ENCODE assay signal across 1 cellular context in the genomic region with DNA sequence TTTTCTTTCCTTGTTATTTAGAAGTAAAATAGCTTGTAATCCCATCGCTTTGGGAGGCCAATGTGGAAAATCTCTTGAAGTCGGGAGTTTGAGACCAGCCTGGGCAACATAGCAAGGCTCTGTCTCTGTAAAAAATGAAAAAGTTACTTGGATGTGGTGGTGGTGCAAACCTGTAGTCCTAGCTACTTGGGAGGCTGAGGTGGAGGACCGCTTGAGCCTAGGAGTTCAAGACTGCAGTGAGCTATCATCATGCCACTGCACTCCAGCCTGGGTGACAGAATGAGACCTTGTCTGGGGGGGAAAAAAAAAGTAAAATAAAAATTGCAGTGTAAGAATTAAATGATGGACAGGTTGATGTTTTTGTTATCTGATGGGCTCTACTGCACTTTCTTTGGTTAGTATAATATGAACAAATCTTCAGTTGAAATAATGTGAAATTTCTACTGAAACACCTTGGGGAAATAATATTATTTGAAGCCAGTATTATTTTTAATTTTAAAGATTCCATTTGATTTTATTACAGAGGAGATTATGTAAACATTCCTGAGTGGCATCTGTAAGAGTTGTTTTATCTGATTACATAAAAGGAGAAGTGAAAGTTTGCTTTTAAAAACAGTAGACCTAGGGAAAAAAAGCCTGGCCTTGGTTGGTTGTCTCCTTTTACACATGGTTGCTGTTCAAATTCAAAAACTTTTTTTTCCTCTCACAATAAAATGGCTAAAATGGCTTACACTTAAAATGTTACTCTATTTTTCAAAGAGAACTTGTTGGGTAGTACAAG.
TF ChIP-seq lines count a peak whose summit lies in the region.

No MANE protein-coding gene starts in this region.

TF ChIP-seq in K562, 482 proteins besides CTCF, POLR2A, EP300 and RAD21:
- TF ChIP-seq ZBTB17 (CRISPR knock-in tag; IDR thresholded peaks at IDR 0.05): no peak
- TF ChIP-seq HMG20B (CRISPR knock-in tag; IDR thresholded peaks at IDR 0.05): no peak
- TF ChIP-seq, protein P1, sequence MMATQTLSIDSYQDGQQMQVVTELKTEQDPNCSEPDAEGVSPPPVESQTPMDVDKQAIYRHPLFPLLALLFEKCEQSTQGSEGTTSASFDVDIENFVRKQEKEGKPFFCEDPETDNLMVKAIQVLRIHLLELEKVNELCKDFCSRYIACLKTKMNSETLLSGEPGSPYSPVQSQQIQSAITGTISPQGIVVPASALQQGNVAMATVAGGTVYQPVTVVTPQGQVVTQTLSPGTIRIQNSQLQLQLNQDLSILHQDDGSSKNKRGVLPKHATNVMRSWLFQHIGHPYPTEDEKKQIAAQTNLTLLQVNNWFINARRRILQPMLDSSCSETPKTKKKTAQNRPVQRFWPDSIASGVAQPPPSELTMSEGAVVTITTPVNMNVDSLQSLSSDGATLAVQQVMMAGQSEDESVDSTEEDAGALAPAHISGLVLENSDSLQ (IDR thresholded peaks at IDR 0.05): peak; percentile 88
- no peak for TF ChIP-seq NFIC (IDR thresholded peaks at IDR 0.05)
- TF ChIP-seq ZNF175 (CRISPR knock-in tag; IDR thresholded peaks at IDR 0.05; ENCODE audit: low read depth): no peak
- TF ChIP-seq, protein P2, sequence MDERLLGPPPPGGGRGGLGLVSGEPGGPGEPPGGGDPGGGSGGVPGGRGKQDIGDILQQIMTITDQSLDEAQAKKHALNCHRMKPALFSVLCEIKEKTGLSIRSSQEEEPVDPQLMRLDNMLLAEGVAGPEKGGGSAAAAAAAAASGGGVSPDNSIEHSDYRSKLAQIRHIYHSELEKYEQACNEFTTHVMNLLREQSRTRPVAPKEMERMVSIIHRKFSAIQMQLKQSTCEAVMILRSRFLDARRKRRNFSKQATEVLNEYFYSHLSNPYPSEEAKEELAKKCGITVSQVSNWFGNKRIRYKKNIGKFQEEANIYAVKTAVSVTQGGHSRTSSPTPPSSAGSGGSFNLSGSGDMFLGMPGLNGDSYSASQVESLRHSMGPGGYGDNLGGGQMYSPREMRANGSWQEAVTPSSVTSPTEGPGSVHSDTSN (CRISPR knock-in tag; IDR thresholded peaks at IDR 0.05; ENCODE audit: low read depth): no peak
- TF ChIP-seq, protein P2 (tag; conservative IDR thresholded peaks at IDR 0.05; ENCODE audit: low read depth): peak; percentile 52; the same call in 1 of the 2 replicates
- TF ChIP-seq, protein P3, sequence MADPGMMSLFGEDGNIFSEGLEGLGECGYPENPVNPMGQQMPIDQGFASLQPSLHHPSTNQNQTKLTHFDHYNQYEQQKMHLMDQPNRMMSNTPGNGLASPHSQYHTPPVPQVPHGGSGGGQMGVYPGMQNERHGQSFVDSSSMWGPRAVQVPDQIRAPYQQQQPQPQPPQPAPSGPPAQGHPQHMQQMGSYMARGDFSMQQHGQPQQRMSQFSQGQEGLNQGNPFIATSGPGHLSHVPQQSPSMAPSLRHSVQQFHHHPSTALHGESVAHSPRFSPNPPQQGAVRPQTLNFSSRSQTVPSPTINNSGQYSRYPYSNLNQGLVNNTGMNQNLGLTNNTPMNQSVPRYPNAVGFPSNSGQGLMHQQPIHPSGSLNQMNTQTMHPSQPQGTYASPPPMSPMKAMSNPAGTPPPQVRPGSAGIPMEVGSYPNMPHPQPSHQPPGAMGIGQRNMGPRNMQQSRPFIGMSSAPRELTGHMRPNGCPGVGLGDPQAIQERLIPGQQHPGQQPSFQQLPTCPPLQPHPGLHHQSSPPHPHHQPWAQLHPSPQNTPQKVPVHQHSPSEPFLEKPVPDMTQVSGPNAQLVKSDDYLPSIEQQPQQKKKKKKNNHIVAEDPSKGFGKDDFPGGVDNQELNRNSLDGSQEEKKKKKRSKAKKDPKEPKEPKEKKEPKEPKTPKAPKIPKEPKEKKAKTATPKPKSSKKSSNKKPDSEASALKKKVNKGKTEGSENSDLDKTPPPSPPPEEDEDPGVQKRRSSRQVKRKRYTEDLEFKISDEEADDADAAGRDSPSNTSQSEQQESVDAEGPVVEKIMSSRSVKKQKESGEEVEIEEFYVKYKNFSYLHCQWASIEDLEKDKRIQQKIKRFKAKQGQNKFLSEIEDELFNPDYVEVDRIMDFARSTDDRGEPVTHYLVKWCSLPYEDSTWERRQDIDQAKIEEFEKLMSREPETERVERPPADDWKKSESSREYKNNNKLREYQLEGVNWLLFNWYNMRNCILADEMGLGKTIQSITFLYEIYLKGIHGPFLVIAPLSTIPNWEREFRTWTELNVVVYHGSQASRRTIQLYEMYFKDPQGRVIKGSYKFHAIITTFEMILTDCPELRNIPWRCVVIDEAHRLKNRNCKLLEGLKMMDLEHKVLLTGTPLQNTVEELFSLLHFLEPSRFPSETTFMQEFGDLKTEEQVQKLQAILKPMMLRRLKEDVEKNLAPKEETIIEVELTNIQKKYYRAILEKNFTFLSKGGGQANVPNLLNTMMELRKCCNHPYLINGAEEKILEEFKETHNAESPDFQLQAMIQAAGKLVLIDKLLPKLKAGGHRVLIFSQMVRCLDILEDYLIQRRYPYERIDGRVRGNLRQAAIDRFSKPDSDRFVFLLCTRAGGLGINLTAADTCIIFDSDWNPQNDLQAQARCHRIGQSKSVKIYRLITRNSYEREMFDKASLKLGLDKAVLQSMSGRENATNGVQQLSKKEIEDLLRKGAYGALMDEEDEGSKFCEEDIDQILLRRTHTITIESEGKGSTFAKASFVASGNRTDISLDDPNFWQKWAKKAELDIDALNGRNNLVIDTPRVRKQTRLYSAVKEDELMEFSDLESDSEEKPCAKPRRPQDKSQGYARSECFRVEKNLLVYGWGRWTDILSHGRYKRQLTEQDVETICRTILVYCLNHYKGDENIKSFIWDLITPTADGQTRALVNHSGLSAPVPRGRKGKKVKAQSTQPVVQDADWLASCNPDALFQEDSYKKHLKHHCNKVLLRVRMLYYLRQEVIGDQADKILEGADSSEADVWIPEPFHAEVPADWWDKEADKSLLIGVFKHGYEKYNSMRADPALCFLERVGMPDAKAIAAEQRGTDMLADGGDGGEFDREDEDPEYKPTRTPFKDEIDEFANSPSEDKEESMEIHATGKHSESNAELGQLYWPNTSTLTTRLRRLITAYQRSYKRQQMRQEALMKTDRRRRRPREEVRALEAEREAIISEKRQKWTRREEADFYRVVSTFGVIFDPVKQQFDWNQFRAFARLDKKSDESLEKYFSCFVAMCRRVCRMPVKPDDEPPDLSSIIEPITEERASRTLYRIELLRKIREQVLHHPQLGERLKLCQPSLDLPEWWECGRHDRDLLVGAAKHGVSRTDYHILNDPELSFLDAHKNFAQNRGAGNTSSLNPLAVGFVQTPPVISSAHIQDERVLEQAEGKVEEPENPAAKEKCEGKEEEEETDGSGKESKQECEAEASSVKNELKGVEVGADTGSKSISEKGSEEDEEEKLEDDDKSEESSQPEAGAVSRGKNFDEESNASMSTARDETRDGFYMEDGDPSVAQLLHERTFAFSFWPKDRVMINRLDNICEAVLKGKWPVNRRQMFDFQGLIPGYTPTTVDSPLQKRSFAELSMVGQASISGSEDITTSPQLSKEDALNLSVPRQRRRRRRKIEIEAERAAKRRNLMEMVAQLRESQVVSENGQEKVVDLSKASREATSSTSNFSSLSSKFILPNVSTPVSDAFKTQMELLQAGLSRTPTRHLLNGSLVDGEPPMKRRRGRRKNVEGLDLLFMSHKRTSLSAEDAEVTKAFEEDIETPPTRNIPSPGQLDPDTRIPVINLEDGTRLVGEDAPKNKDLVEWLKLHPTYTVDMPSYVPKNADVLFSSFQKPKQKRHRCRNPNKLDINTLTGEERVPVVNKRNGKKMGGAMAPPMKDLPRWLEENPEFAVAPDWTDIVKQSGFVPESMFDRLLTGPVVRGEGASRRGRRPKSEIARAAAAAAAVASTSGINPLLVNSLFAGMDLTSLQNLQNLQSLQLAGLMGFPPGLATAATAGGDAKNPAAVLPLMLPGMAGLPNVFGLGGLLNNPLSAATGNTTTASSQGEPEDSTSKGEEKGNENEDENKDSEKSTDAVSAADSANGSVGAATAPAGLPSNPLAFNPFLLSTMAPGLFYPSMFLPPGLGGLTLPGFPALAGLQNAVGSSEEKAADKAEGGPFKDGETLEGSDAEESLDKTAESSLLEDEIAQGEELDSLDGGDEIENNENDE (IDR thresholded peaks at IDR 0.05; ENCODE audit: low read depth, low read length): no peak
- TF ChIP-seq FOXM1 (IDR thresholded peaks at IDR 0.05; ENCODE audit: low read depth): peak; percentile 70; the same call in 1 of the 2 replicates
- TF ChIP-seq FOXM1 (CRISPR knock-in tag; IDR thresholded peaks at IDR 0.05; ENCODE audit: low read depth): no peak
- TF ChIP-seq SPI1 (IDR thresholded peaks at IDR 0.05; ENCODE audit: borderline replicate concordance, low read depth, low read length): peak; percentile 83
- 0 out of 2 replicates have a peak, but pooled peaks have one; percentile 9 for TF ChIP-seq FOXJ2 (tag; IDR thresholded peaks at IDR 0.05)
- 0 out of 2 replicates have a peak, but pooled peaks have one; percentile 15 for TF ChIP-seq TEAD4 (IDR thresholded peaks at IDR 0.05; ENCODE audit: low read length)
- no peak for TF ChIP-seq TEAD4 (CRISPR knock-in tag; IDR thresholded peaks at IDR 0.05; ENCODE audit: borderline replicate concordance)
- TF ChIP-seq MEIS2 (IDR thresholded peaks at IDR 0.05; ENCODE audit: partially characterized antibody): peak; percentile 19
- 0 out of 2 replicates have a peak, but pooled peaks have one; percentile 8 for TF ChIP-seq ARID1B (IDR thresholded peaks at IDR 0.05)
- peak; percentile 48; the same call in 1 of the 2 replicates for TF ChIP-seq SMARCE1 (IDR thresholded peaks at IDR 0.05)
- TF ChIP-seq ZNF263 (CRISPR knock-in tag; IDR thresholded peaks at IDR 0.05; ENCODE audit: borderline replicate concordance): no peak
- TF ChIP-seq ZNF77 (CRISPR knock-in tag; IDR thresholded peaks at IDR 0.05): no peak
- TF ChIP-seq ZNF57 (CRISPR knock-in tag; IDR thresholded peaks at IDR 0.05): no peak
